8 cellular contexts compared by ENCODE assay signal in the genomic region with DNA sequence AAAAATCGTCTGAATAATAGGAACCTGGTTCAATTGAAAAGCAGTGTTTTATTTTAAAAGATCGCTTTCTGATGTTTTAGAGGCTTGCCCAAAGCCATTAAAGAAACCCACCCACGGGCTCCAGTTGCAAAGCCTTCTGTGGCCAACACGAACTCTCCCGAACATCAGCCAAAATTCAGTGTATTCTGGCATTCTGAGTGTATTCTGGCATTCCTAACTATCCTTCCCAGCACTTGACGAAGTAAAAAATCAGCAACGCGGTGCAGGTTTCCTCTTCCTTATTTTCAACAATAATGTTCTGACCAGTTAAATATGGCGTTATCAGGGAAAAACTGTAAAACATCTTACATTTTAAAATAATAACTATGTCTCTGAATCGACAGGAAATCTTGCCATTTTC. TPM values are rescaled to one million over a fixed set of nuclear protein-coding genes. Genes with fewer than 3 reads are reported as not detected.
A peak's percentile ranks its signal among the peaks of the same experiment; 100 is the strongest.
DNase-seq lines count a peak whose midpoint lies in the region; TF ChIP-seq lines count a peak whose summit lies in the region.

No MANE protein-coding gene starts in this region.

- H3K27me3 ChIP-seq in hepatocyte = no peaks in the 10 kb centered on the region
- H3K27me3 ChIP-seq in smooth muscle cell (ENCODE audit: low read depth) = no peaks in the 10 kb centered on the region

- H3K4me3 ChIP-seq in HEK293 (ENCODE audit: low read depth, low read length) (no peak overlapping the region; the same call in 1 of the 2 replicates), hepatocyte (peak overlapping the region; percentile 26), smooth muscle cell (peak overlapping the region; percentile 59)

- no peaks in the 10 kb centered on the region for H3K36me3 ChIP-seq in HEK293 (ENCODE audit: control insufficient read depth in 2 of 2, insufficient read depth in 1 of 2, low read length in 2 of 2)
- H3K36me3 ChIP-seq in hepatocyte (replicated peaks; ENCODE audit: insufficient read depth, low read depth) = no peaks in the 10 kb centered on the region
- no peaks in the 10 kb centered on the region for H3K36me3 ChIP-seq in smooth muscle cell (ENCODE audit: low read depth)

- no peak for DNase-seq in activated naive CD8-positive, alpha-beta T cell treated with anti-CD3 and anti-CD28 coated beads for 36 hours
- DNase-seq in hepatocyte (ENCODE audit: low spot score) (no peak), smooth muscle cell (lab: John Stamatoyannopoulos, UW; ENCODE audit: unreplicated experiment) (no peak), germinal center (ENCODE audit: low spot score) (no peak), NCI-H1436 treated with DMSO at 0.1 percent for 48 hours (lab: John Stamatoyannopoulos, UW) (no peak)
- no peak for DNase-seq in stimulated activated CD4-positive, alpha-beta T cell treated with anti-CD3 and anti-CD28 coated beads, Interleukin-2, amount 100 ng/mL, for 48 hours
- DNase-seq in stimulated activated CD4-positive, alpha-beta T cell treated with anti-CD3 and anti-CD28 coated beads, Interleukin-2, amount 100 ng/mL, for 24 hours = no peak

- CTCF ChIA-PET in HEK293 (lab: Yijun Ruan, JAX) = interaction anchor here (0.6 to 3.8 kb wide), 5 partner anchors 12 to 355 kb away, joined by 3 to 13 read pairs (median 3); no protein-coding TSS in a partner anchor

- H3K9ac ChIP-seq in smooth muscle cell (ENCODE audit: low read depth) = peak overlapping the region; percentile 71

- H3K4me2 ChIP-seq in hepatocyte (peak overlapping the region; percentile 92), smooth muscle cell (peak overlapping the region; percentile 91)

- TF ChIP-seq CTCF in HEK293 (tag by site-specific recombination; IDR thresholded peaks at IDR 0.05) = no peak
- TF ChIP-seq CTCF in hepatocyte (IDR thresholded peaks at IDR 0.05; ENCODE audit: poor library complexity) = no peak
- TF ChIP-seq CTCF in smooth muscle cell (IDR thresholded peaks at IDR 0.05; ENCODE audit: borderline replicate concordance, insufficient read depth, poor library complexity, severe bottlenecking) = no peak

- peak overlapping the region; percentile 6 for H2AFZ ChIP-seq in hepatocyte
- peak overlapping the region; percentile 64 for H2AFZ ChIP-seq in smooth muscle cell (ENCODE audit: low read depth)

- POLR2A ChIA-PET in HEK293 (lab: Yijun Ruan, JAX) = interaction anchor here (0.7 kb wide), 1 partner anchor 1997 kb away, joined by 5 read pairs; no protein-coding TSS in a partner anchor

- peaks cover 50% of the 10 kb centered on the region for H3K4me1 ChIP-seq in HEK293 (ENCODE audit: control insufficient read depth, insufficient read depth, low read length)
- H3K4me1 ChIP-seq in hepatocyte (ENCODE audit: insufficient read depth) = peaks cover 90% of the 10 kb centered on the region
- peaks cover 79% of the 10 kb centered on the region for H3K4me1 ChIP-seq in smooth muscle cell (ENCODE audit: low read depth)

- peak overlapping the region; percentile 82 for H3K4me3 Mint-ChIP-seq in activated naive CD8-positive, alpha-beta T cell treated with anti-CD3 and anti-CD28 coated beads for 36 hours

- peak overlapping the region; percentile 86 for H3K27ac Mint-ChIP-seq in activated naive CD8-positive, alpha-beta T cell treated with anti-CD3 and anti-CD28 coated beads for 36 hours

- H3K79me2 ChIP-seq in hepatocyte = peaks cover 99% of the 10 kb centered on the region
- H3K79me2 ChIP-seq in smooth muscle cell (ENCODE audit: low read depth) = peaks cover 74% of the 10 kb centered on the region

- peaks cover 52% of the 10 kb centered on the region for H3F3A ChIP-seq in smooth muscle cell (ENCODE audit: low read depth)

- H3K9me3 Mint-ChIP-seq in activated naive CD8-positive, alpha-beta T cell treated with anti-CD3 and anti-CD28 coated beads for 36 hours = no peaks in the 10 kb centered on the region

- H3K9me2 ChIP-seq in hepatocyte (replicated peaks; ENCODE audit: insufficient read depth) = no peaks in the 10 kb centered on the region

- 28% methylated on average over 10 of the region's 10 CpGs for WGBS in hepatocyte (ENCODE audit: low lambda C conversion rate, missing lambda C conversion rate)
- 22% methylated on average over 10 of the region's 10 CpGs for WGBS in smooth muscle cell (ENCODE audit: low lambda C conversion rate)

- H3K27ac ChIP-seq in HEK293 (ENCODE audit: extremely low read depth, low read depth, low read length) = no peak overlapping the region
- peak overlapping the region; percentile 90 for H3K27ac ChIP-seq in hepatocyte
- peak overlapping the region; percentile 81 for H3K27ac ChIP-seq in smooth muscle cell (ENCODE audit: low read depth)

- H3K9me3 ChIP-seq in HEK293 (ENCODE audit: control insufficient read depth, insufficient read depth, low read depth, low read length) (no peaks in the 10 kb centered on the region), hepatocyte (ENCODE audit: low read depth) (no peaks in the 10 kb centered on the region), smooth muscle cell (replicated peaks; ENCODE audit: low read depth) (no peaks in the 10 kb centered on the region)

- H3K4me1 Mint-ChIP-seq in activated naive CD8-positive, alpha-beta T cell treated with anti-CD3 and anti-CD28 coated beads for 36 hours = peaks cover 46% of the 10 kb centered on the region

- H4K20me1 ChIP-seq in hepatocyte (ENCODE audit: insufficient read depth, poor library complexity, severe bottlenecking) (peaks cover 50% of the 10 kb centered on the region), smooth muscle cell (ENCODE audit: low read depth) (peaks cover 97% of the 10 kb centered on the region)

- peaks cover 6% of the 10 kb centered on the region for H3K36me3 Mint-ChIP-seq in activated naive CD8-positive, alpha-beta T cell treated with anti-CD3 and anti-CD28 coated beads for 36 hours

- H3K27me3 Mint-ChIP-seq in activated naive CD8-positive, alpha-beta T cell treated with anti-CD3 and anti-CD28 coated beads for 36 hours = no peaks in the 10 kb centered on the region

TF ChIP-seq in HEK293, 187 proteins besides CTCF, POLR2A, EP300 and RAD21:
- TF ChIP-seq ZNF623 (tag by site-specific recombination; IDR thresholded peaks at IDR 0.05) (no peak), ZFHX2 (tag by site-specific recombination; conservative IDR thresholded peaks at IDR 0.05) (0 out of 2 replicates have a peak, but pooled peaks have one; percentile 9)

RNA-seq across cellular contexts. Expression of a gene that starts 44.6 kb away (rescaled TPM):
- 1 to 10 TPM; 6.5 to 8.6 TPM for total RNA-seq in activated naive CD8-positive, alpha-beta T cell treated with anti-CD3 and anti-CD28 coated beads for 36 hours
- 19.8 and 29.2 TPM in 2 replicates for total RNA-seq in hepatocyte
- 18.2 and 22.7 TPM in 2 replicates for polyA plus RNA-seq in hepatocyte
- 24.2 and 32.3 TPM in 2 replicates for total RNA-seq in smooth muscle cell
- polyA plus RNA-seq in smooth muscle cell = 14.1 and 15.6 TPM in 2 replicates
